1 cellular context compared by ENCODE assay signal in the genomic region with DNA sequence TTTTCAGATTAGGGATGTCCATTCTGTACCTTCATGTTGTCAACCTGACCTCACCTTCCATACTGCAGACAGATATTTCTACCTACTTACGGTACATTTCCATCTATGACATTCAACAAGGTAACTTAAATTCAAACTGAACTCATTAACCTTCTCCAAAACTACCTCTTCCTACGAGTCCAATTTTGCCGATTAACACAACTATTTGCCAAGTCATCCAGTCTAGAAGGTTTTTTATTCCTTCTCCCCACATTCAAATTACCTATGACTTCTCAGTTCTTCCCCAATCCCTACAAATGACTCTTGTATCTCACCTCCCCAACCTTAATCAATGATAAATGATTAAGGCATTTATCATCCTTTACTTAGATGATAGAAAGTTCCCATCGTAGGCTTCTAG.
TF ChIP-seq lines count a peak whose summit lies in the region.

No MANE protein-coding gene starts in this region.

TF ChIP-seq in WTC11, 78 proteins besides CTCF, POLR2A, EP300 and RAD21:
- TF ChIP-seq, protein P1, sequence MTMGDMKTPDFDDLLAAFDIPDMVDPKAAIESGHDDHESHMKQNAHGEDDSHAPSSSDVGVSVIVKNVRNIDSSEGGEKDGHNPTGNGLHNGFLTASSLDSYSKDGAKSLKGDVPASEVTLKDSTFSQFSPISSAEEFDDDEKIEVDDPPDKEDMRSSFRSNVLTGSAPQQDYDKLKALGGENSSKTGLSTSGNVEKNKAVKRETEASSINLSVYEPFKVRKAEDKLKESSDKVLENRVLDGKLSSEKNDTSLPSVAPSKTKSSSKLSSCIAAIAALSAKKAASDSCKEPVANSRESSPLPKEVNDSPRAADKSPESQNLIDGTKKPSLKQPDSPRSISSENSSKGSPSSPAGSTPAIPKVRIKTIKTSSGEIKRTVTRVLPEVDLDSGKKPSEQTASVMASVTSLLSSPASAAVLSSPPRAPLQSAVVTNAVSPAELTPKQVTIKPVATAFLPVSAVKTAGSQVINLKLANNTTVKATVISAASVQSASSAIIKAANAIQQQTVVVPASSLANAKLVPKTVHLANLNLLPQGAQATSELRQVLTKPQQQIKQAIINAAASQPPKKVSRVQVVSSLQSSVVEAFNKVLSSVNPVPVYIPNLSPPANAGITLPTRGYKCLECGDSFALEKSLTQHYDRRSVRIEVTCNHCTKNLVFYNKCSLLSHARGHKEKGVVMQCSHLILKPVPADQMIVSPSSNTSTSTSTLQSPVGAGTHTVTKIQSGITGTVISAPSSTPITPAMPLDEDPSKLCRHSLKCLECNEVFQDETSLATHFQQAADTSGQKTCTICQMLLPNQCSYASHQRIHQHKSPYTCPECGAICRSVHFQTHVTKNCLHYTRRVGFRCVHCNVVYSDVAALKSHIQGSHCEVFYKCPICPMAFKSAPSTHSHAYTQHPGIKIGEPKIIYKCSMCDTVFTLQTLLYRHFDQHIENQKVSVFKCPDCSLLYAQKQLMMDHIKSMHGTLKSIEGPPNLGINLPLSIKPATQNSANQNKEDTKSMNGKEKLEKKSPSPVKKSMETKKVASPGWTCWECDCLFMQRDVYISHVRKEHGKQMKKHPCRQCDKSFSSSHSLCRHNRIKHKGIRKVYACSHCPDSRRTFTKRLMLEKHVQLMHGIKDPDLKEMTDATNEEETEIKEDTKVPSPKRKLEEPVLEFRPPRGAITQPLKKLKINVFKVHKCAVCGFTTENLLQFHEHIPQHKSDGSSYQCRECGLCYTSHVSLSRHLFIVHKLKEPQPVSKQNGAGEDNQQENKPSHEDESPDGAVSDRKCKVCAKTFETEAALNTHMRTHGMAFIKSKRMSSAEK (CRISPR knock-in tag; IDR thresholded peaks at IDR 0.05; ENCODE audit: borderline replicate concordance): no peak
- TF ChIP-seq FOXK1 (CRISPR knock-in tag; IDR thresholded peaks at IDR 0.05) (no peak), SP1 (CRISPR knock-in tag; conservative IDR thresholded peaks at IDR 0.05) (no peak)
